ENCODE assay signal across 35 cellular contexts in the genomic region with DNA sequence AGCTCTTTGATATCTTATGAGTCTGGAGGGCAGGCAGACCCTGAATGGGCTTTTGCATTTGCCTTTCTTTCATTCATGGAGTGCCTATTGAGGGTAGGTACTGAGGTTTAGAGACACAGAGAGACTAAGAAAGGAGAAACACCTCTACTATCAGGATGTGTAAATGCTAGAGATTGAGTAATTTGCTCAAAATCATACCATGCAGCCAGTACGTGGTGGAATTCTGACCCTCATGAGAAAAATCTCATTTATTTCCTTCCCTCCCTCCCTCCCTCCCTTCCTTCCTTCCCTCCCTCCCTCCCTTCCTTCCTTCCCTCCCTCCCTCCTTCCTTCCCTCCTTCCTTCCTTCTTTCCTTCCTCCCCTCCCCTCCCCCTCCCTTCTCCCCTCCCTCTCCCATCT. TPM values are rescaled to one million over a fixed set of nuclear protein-coding genes. Genes with fewer than 3 reads are reported as not detected.
DNase-seq lines count a peak whose midpoint lies in the region; ATAC-seq and TF ChIP-seq lines count a peak whose summit lies in the region.
"Had no signal": no experiment of that assay in that cellular context is flagged by ENCODE, and none has a peak within 500 bp of the region (broad histone marks: within the 10 kb centered on the region; RNA-seq: fewer than 3 reads in every experiment).

No MANE protein-coding gene starts in this region.

- H3K4me3 ChIP-seq in lower lobe of right lung (no peak overlapping the region), subcutaneous abdominal adipose tissue (ENCODE audit: low read depth in 1 of 5, low read length in 5 of 5) (no peak overlapping the region)
- H3K4me3 ChIP-seq: esophagus squamous epithelium, GM23338, left lung, suprapubic skin, vagina had no signal

- H3K27ac ChIP-seq in lower lobe of right lung: peak overlapping the region; percentile 86
- peak overlapping the region; percentile 74 for H3K27ac ChIP-seq in subcutaneous abdominal adipose tissue (ENCODE audit: low read depth, low read length)
- H3K27ac ChIP-seq: 22Rv1, esophagus squamous epithelium, suprapubic skin, vagina had no signal

- H3K36me3 ChIP-seq in lower lobe of right lung (peaks cover 24% of the 10 kb centered on the region), subcutaneous abdominal adipose tissue (ENCODE audit: control insufficient read depth in 5 of 5, insufficient read depth in 5 of 5, low read length in 5 of 5) (peaks cover 0 to 18% (median 12%) of the 10 kb centered on the region in 5 donors)

- H3K36me3 Mint-ChIP-seq in activated CD4-positive, alpha-beta T cell treated with anti-CD3 and anti-CD28 coated beads, Interleukin-2, amount 10 ng/mL, durations not matched to agents 24 days and 14 days (ENCODE audit: low read depth): peaks cover 63% of the 10 kb centered on the region
- H3K36me3 Mint-ChIP-seq in activated T-helper 1 cell treated with anti-CD3 and anti-CD28 coated beads, Interleukin-12 subunit alpha, Interleukin-12 subunit beta, Interleukin-2, Interleukin-4 antibody, amounts not matched to agents 30 ng/mL and 10 ng/mL and 1 ng/mL, durations not matched to agents 14 hours and 24 hours and 36 hours (ENCODE audit: low read depth): peaks cover 42% of the 10 kb centered on the region

- H3K9me3 Mint-ChIP-seq in activated CD4-positive, alpha-beta T cell treated with anti-CD3 and anti-CD28 coated beads, Interleukin-2, amount 10 ng/mL, durations not matched to agents 24 days and 14 days: no peaks in the 10 kb centered on the region
- H3K9me3 Mint-ChIP-seq in activated T-helper 1 cell treated with anti-CD3 and anti-CD28 coated beads, Interleukin-12 subunit alpha, Interleukin-12 subunit beta, Interleukin-2, Interleukin-4 antibody, amounts not matched to agents 30 ng/mL and 10 ng/mL and 1 ng/mL, durations not matched to agents 14 hours and 24 hours and 36 hours: no peaks in the 10 kb centered on the region
- H3K9me3 Mint-ChIP-seq: activated naive CD8-positive, alpha-beta T cell treated with anti-CD3 and anti-CD28 coated beads, Interleukin-2, amount 10 ng/mL, durations not matched to agents 7 days and 5 days; CD14-positive monocyte; dendritic cell treated with granulocyte-macrophage colony-stimulating factor and Interleukin-4, amounts not matched to agents 40 ng/mL and 50 ng/mL, for 4 days; GM23338; HFFc6 had no signal

- ATAC-seq in lower lobe of right lung: no peak
- ATAC-seq in GM21717 (IDR thresholded peaks at IDR 0.05; ENCODE audit: unreplicated experiment): no peak
- ATAC-seq: GM23338, PC-3, SK-N-SH treated with all-trans-retinoic acid at 6 μM for 48 hours had no signal

- H3K4me1 ChIP-seq in lower lobe of right lung (peaks cover 80% of the 10 kb centered on the region), subcutaneous abdominal adipose tissue (ENCODE audit: control insufficient read depth in 5 of 5, insufficient read depth in 5 of 5, low read length in 5 of 5) (peaks cover 11 to 51% (median 47%) of the 10 kb centered on the region in 5 donors)

- H3K27me3 Mint-ChIP-seq in activated CD4-positive, alpha-beta T cell treated with anti-CD3 and anti-CD28 coated beads, Interleukin-2, amount 10 ng/mL, durations not matched to agents 24 days and 14 days: no peaks in the 10 kb centered on the region
- H3K27me3 Mint-ChIP-seq in activated T-helper 1 cell treated with anti-CD3 and anti-CD28 coated beads, Interleukin-12 subunit alpha, Interleukin-12 subunit beta, Interleukin-2, Interleukin-4 antibody, amounts not matched to agents 30 ng/mL and 10 ng/mL and 1 ng/mL, durations not matched to agents 14 hours and 24 hours and 36 hours (ENCODE audit: insufficient read depth): no peaks in the 10 kb centered on the region
- H3K27me3 Mint-ChIP-seq: activated naive CD8-positive, alpha-beta T cell treated with anti-CD3 and anti-CD28 coated beads, Interleukin-2, amount 10 ng/mL, durations not matched to agents 7 days and 5 days; dendritic cell treated with granulocyte-macrophage colony-stimulating factor and Interleukin-4, amounts not matched to agents 40 ng/mL and 50 ng/mL, for 4 days had no signal

- intact Hi-C loops in activated CD4-positive, alpha-beta T cell treated with anti-CD3 and anti-CD28 coated beads, Interleukin-2, amount 10 ng/mL, durations not matched to agents 24 days and 14 days (cut with micrococcal nuclease): no loop called here
- intact Hi-C loops in activated T-helper 1 cell treated with anti-CD3 and anti-CD28 coated beads, Interleukin-12 subunit alpha, Interleukin-12 subunit beta, Interleukin-2, Interleukin-4 antibody, amounts not matched to agents 30 ng/mL and 10 ng/mL and 1 ng/mL, durations not matched to agents 14 hours and 24 hours and 36 hours (cut with micrococcal nuclease): no loop called here
- intact Hi-C loops in lower lobe of right lung (cut with DNase I): no loop called here

- peaks cover 70% of the 10 kb centered on the region for H3K4me1 Mint-ChIP-seq in activated CD4-positive, alpha-beta T cell treated with anti-CD3 and anti-CD28 coated beads, Interleukin-2, amount 10 ng/mL, durations not matched to agents 24 days and 14 days
- peaks cover 86% of the 10 kb centered on the region for H3K4me1 Mint-ChIP-seq in activated T-helper 1 cell treated with anti-CD3 and anti-CD28 coated beads, Interleukin-12 subunit alpha, Interleukin-12 subunit beta, Interleukin-2, Interleukin-4 antibody, amounts not matched to agents 30 ng/mL and 10 ng/mL and 1 ng/mL, durations not matched to agents 14 hours and 24 hours and 36 hours (ENCODE audit: low read depth)

- TF ChIP-seq CTCF in lower lobe of right lung (IDR thresholded peaks at IDR 0.05): no peak

- no peak overlapping the region for H3K4me3 Mint-ChIP-seq in activated CD4-positive, alpha-beta T cell treated with anti-CD3 and anti-CD28 coated beads, Interleukin-2, amount 10 ng/mL, durations not matched to agents 24 days and 14 days
- no peak overlapping the region for H3K4me3 Mint-ChIP-seq in activated T-helper 1 cell treated with anti-CD3 and anti-CD28 coated beads, Interleukin-12 subunit alpha, Interleukin-12 subunit beta, Interleukin-2, Interleukin-4 antibody, amounts not matched to agents 30 ng/mL and 10 ng/mL and 1 ng/mL, durations not matched to agents 14 hours and 24 hours and 36 hours
- H3K4me3 Mint-ChIP-seq: activated naive CD8-positive, alpha-beta T cell treated with anti-CD3 and anti-CD28 coated beads, Interleukin-2, amount 10 ng/mL, durations not matched to agents 7 days and 5 days; CD14-positive monocyte; dendritic cell treated with granulocyte-macrophage colony-stimulating factor and Interleukin-4, amounts not matched to agents 40 ng/mL and 50 ng/mL, for 4 days; GM23338; HFFc6 had no signal

- peak overlapping the region; percentile 62 for H3K27ac Mint-ChIP-seq in activated CD4-positive, alpha-beta T cell treated with anti-CD3 and anti-CD28 coated beads, Interleukin-2, amount 10 ng/mL, durations not matched to agents 24 days and 14 days
- H3K27ac Mint-ChIP-seq in activated T-helper 1 cell treated with anti-CD3 and anti-CD28 coated beads, Interleukin-12 subunit alpha, Interleukin-12 subunit beta, Interleukin-2, Interleukin-4 antibody, amounts not matched to agents 30 ng/mL and 10 ng/mL and 1 ng/mL, durations not matched to agents 14 hours and 24 hours and 36 hours: peak overlapping the region; percentile 40
- H3K27ac Mint-ChIP-seq: dendritic cell treated with granulocyte-macrophage colony-stimulating factor and Interleukin-4, amounts not matched to agents 40 ng/mL and 50 ng/mL, for 4 days; GM23338 had no signal

- H3K9me3 ChIP-seq in lower lobe of right lung (no peaks in the 10 kb centered on the region), subcutaneous abdominal adipose tissue (ENCODE audit: control insufficient read depth in 5 of 5, low read length in 5 of 5) (no peaks in the 10 kb centered on the region)
- H3K9me3 ChIP-seq: esophagus squamous epithelium, left lung, suprapubic skin, vagina had no signal

- DNase-seq in activated CD4-positive, alpha-beta T cell treated with anti-CD3 and anti-CD28 coated beads, Interleukin-2, amount 10 ng/mL, durations not matched to agents 24 days and 14 days: no peak
- no peak for DNase-seq in activated CD4-positive, alpha-beta T cell treated with anti-CD3 and anti-CD28 coated beads, Interleukin-2, amount 50 U/mL, for 4 hours
- no peak for DNase-seq in activated T-helper 1 cell treated with anti-CD3 and anti-CD28 coated beads, Interleukin-12 subunit alpha, Interleukin-12 subunit beta, Interleukin-2, Interleukin-4 antibody, amounts not matched to agents 30 ng/mL and 10 ng/mL and 1 ng/mL, durations not matched to agents 14 hours and 24 hours and 36 hours (ENCODE audit: low spot score)
- DNase-seq in lower lobe of right lung (no peak), KG1 (lab: John Stamatoyannopoulos, UW) (no peak), NCI-H1105 (lab: John Stamatoyannopoulos, UW) (no peak)
- DNase-seq: activated effector memory CD4-positive, alpha-beta T cell treated with Interleukin-2 at 50 U/mL for 16 hours; activated naive CD8-positive, alpha-beta T cell treated with anti-CD3 and anti-CD28 coated beads, Interleukin-2, amount 10 ng/mL, durations not matched to agents 7 days and 5 days; central memory CD4-positive, alpha-beta T cell; esophagus squamous epithelium; HFFc6; hippocampal formation; MV-4-11; NCI-H187; NCI-H2171 treated with DMSO at 0.1 percent for 48 hours; NCI-H524 treated with DMSO at 0.1 percent for 48 hours; PC-3; stimulated activated CD4-positive, alpha-beta T cell treated with anti-CD3 and anti-CD28 coated beads, Interleukin-12 subunit alpha, Interleukin-12 subunit beta, amount 100 ng/mL, for 4 hours; stimulated activated CD4-positive, alpha-beta T cell treated with anti-CD3 and anti-CD28 coated beads, Interleukin-4, amount 100 ng/mL, for 1 hour had no signal

- H3K9ac ChIP-seq in subcutaneous abdominal adipose tissue (ENCODE audit: low read length in 5 of 5): no peak overlapping the region

- H3K27me3 ChIP-seq in lower lobe of right lung (ENCODE audit: low read depth) (no peaks in the 10 kb centered on the region), subcutaneous abdominal adipose tissue (ENCODE audit: control insufficient read depth in 5 of 5, insufficient read depth in 4 of 5, low read length in 5 of 5) (no peaks in the 10 kb centered on the region)
- H3K27me3 ChIP-seq: esophagus squamous epithelium, left lung, suprapubic skin, vagina had no signal

RNA-seq across cellular contexts. Expression of a gene that starts 18.4 kb away (rescaled TPM):
- 143 and 146 TPM in 2 replicates for total RNA-seq in activated CD4-positive, alpha-beta T cell treated with anti-CD3 and anti-CD28 coated beads, Interleukin-2, amount 10 ng/mL, durations not matched to agents 24 days and 14 days
- total RNA-seq in activated T-helper 1 cell treated with anti-CD3 and anti-CD28 coated beads, Interleukin-12 subunit alpha, Interleukin-12 subunit beta, Interleukin-2, Interleukin-4 antibody, amounts not matched to agents 30 ng/mL and 10 ng/mL and 1 ng/mL, durations not matched to agents 14 hours and 24 hours and 36 hours: 152 and 157 TPM in 2 replicates
- 61.6 TPM for total RNA-seq in lower lobe of right lung

RNA-seq across cellular contexts. Expression of a gene that starts 43.7 kb away (rescaled TPM):
- total RNA-seq in activated CD4-positive, alpha-beta T cell treated with anti-CD3 and anti-CD28 coated beads, Interleukin-2, amount 10 ng/mL, durations not matched to agents 24 days and 14 days: 35.3 and 42.6 TPM in 2 replicates
- total RNA-seq in activated T-helper 1 cell treated with anti-CD3 and anti-CD28 coated beads, Interleukin-12 subunit alpha, Interleukin-12 subunit beta, Interleukin-2, Interleukin-4 antibody, amounts not matched to agents 30 ng/mL and 10 ng/mL and 1 ng/mL, durations not matched to agents 14 hours and 24 hours and 36 hours: 34.7 and 37.2 TPM in 2 replicates
- 15.1 TPM for total RNA-seq in lower lobe of right lung

RNA-seq across cellular contexts. Expression of a gene that starts 43.7 kb away (rescaled TPM):
- total RNA-seq in activated CD4-positive, alpha-beta T cell treated with anti-CD3 and anti-CD28 coated beads, Interleukin-2, amount 10 ng/mL, durations not matched to agents 24 days and 14 days: 23.9 and 26.1 TPM in 2 replicates
- total RNA-seq in activated T-helper 1 cell treated with anti-CD3 and anti-CD28 coated beads, Interleukin-12 subunit alpha, Interleukin-12 subunit beta, Interleukin-2, Interleukin-4 antibody, amounts not matched to agents 30 ng/mL and 10 ng/mL and 1 ng/mL, durations not matched to agents 14 hours and 24 hours and 36 hours: 28.2 and 28.4 TPM in 2 replicates
- 9.9 TPM for total RNA-seq in lower lobe of right lung

RNA-seq across cellular contexts. Expression of a gene that starts 51.1 kb away (rescaled TPM):
- not detected in 2 replicates for total RNA-seq in activated CD4-positive, alpha-beta T cell treated with anti-CD3 and anti-CD28 coated beads, Interleukin-2, amount 10 ng/mL, durations not matched to agents 24 days and 14 days
- not detected in 2 replicates for total RNA-seq in activated T-helper 1 cell treated with anti-CD3 and anti-CD28 coated beads, Interleukin-12 subunit alpha, Interleukin-12 subunit beta, Interleukin-2, Interleukin-4 antibody, amounts not matched to agents 30 ng/mL and 10 ng/mL and 1 ng/mL, durations not matched to agents 14 hours and 24 hours and 36 hours
- total RNA-seq in lower lobe of right lung: not detected
- total RNA-seq: activated naive CD8-positive, alpha-beta T cell treated with anti-CD3 and anti-CD28 coated beads, Interleukin-2, amount 10 ng/mL, durations not matched to agents 7 days and 5 days; esophagus squamous epithelium; frontal cortex; GM23338; HFFc6; left lung; LHCN-M2; mesenteric fat pad; myocyte; osteoblast; PC-3; suprapubic skin; T-helper 2 cell treated with Interferon-gamma antibody and Interleukin-4, amounts not matched to agents 100 ng/mL and 5 ng/mL, for 36 hours; vagina had no signal
